In genomic region chr2:168529054-168529833, GRCh38 we compare ENCODE assay signal across 13 cellular contexts.
A peak's percentile ranks its signal among the peaks of the same experiment; 100 is the strongest.
DNase-seq lines count a peak whose midpoint lies in the region; ATAC-seq and TF ChIP-seq lines count a peak whose summit lies in the region.
"Had no signal": no experiment of that assay in that cellular context is flagged by ENCODE, and none has a peak within 500 bp of the region (broad histone marks: within the 10 kb centered on the region; RNA-seq: fewer than 3 reads in every experiment).

No MANE protein-coding gene starts in this region.

- WGBS in mammary epithelial cell (ENCODE audit: low coverage, missing lambda C conversion rate), result 77% methylated on average over 2 of the region's 2 CpGs
- 74 to 86% (median 81%) methylated on average over 2 of the region's 2 CpGs for WGBS in spleen, 5 donors
- 97% methylated on average over 2 of the region's 2 CpGs for whole genome bisulfite sequencing in aorta, 2 donors

- in situ Hi-C loops in mammary epithelial cell (cut with MboI; ENCODE audit: low sequenced_read_pairs in 2 of 2), result no loop called here

- peaks cover 92% of the 10 kb centered on the region for H3K79me2 ChIP-seq in mammary epithelial cell (ENCODE audit: insufficient read depth, low read length)
- H3K79me2 ChIP-seq in parathyroid adenoma, result peaks cover 6% of the 10 kb centered on the region

- peak; percentile 36 for DNase-seq in EL
- DNase-seq in LHCN-M2 (ENCODE audit: low read depth), result peak; percentile 52
- DNase-seq in mammary epithelial cell, result no peak
- DNase-seq in spleen, result no peak
- DNase-seq in DMS 273 treated with DMSO at 0.1 percent for 48 hours (lab: John Stamatoyannopoulos, UW), result no peak
- no peak for DNase-seq in NCI-H2227 (lab: John Stamatoyannopoulos, UW; ENCODE audit: unreplicated experiment)
- no peak for DNase-seq in aorta
- DNase-seq: activated CD4-positive, alpha-beta T cell treated with anti-CD3 and anti-CD28 coated beads for 48 hours; CD8-positive, alpha-beta memory T cell; Karpas-422; NCI-H2081 treated with DMSO at 0.1 percent for 48 hours; substantia nigra had no signal

- H2AFZ ChIP-seq in mammary epithelial cell (ENCODE audit: low read depth, low read length), result no peak overlapping the region
- peak overlapping the region; percentile 47 for H2AFZ ChIP-seq in parathyroid adenoma

- H3K27ac ChIP-seq in mammary epithelial cell (ENCODE audit: insufficient read depth, low read depth, low read length) (peak overlapping the region; percentile 44), parathyroid adenoma (no peak overlapping the region), spleen (no peak overlapping the region), aorta (ENCODE audit: low read depth in 1 of 2, low read length in 2 of 2) (no peak overlapping the region)

- H3K9me3 ChIP-seq in mammary epithelial cell (replicated peaks; ENCODE audit: insufficient read depth, low read length), result no peaks in the 10 kb centered on the region
- H3K9me3 ChIP-seq in parathyroid adenoma (ENCODE audit: control insufficient read depth, low read length), result no peaks in the 10 kb centered on the region
- no peaks in the 10 kb centered on the region for H3K9me3 ChIP-seq in spleen
- H3K9me3 ChIP-seq in aorta (ENCODE audit: control insufficient read depth, low read length), result no peaks in the 10 kb centered on the region

- no peaks in the 10 kb centered on the region for H4K20me1 ChIP-seq in mammary epithelial cell (ENCODE audit: insufficient read depth, low read length)

- TF ChIP-seq CTCF in mammary epithelial cell (conservative IDR thresholded peaks at IDR 0.05 in 1 of 2, IDR thresholded peaks at IDR 0.05 in 1 of 2; ENCODE audit: extremely low read depth in 1 of 2, insufficient read depth in 1 of 2, low read depth in 1 of 2, low read length in 2 of 2) (no peak), parathyroid adenoma (IDR thresholded peaks at IDR 0.05) (no peak), spleen (IDR thresholded peaks at IDR 0.05 in 8 of 11, conservative IDR thresholded peaks at IDR 0.05 in 3 of 11) (no peak)

- no peak overlapping the region for H3K4me3 ChIP-seq in mammary epithelial cell (replicated peaks in 1 of 3; ENCODE audit: insufficient read depth in 1 of 3, low read depth in 2 of 3, low read length in 3 of 3)
- no peak overlapping the region for H3K4me3 ChIP-seq in parathyroid adenoma (ENCODE audit: low read depth, low read length)
- no peak overlapping the region for H3K4me3 ChIP-seq in spleen
- H3K4me3 ChIP-seq in aorta (ENCODE audit: low read length in 2 of 2), result no peak overlapping the region

- no TSS peak for BruUV-seq in mammary epithelial cell (replicated peaks; lab: Mats Ljungman, UMichigan)

- no peak for TF ChIP-seq POLR2A in spleen (IDR thresholded peaks at IDR 0.05)

- H3K27me3 ChIP-seq in mammary epithelial cell (ENCODE audit: insufficient read depth, low read length), result no peaks in the 10 kb centered on the region
- H3K27me3 ChIP-seq in parathyroid adenoma (ENCODE audit: control insufficient read depth, insufficient read depth, low read length), result no peaks in the 10 kb centered on the region
- no peaks in the 10 kb centered on the region for H3K27me3 ChIP-seq in spleen (replicated peaks in 1 of 7)
- no peaks in the 10 kb centered on the region for H3K27me3 ChIP-seq in aorta (ENCODE audit: control insufficient read depth in 1 of 2, insufficient read depth in 2 of 2, low read length in 1 of 2)

- dilution Hi-C loops in mammary epithelial cell (cut with HindIII; ENCODE audit: low sequenced_read_pairs), result no loop called here

- intact Hi-C loops in mammary epithelial cell (cut with micrococcal nuclease), result no loop called here
- intact Hi-C loops in spleen (cut with DNase I; ENCODE audit: low total_unique reads), result no loop called here
- intact Hi-C loops in aorta (cut with DNase I), result no loop called here

- H3K9ac ChIP-seq in mammary epithelial cell (ENCODE audit: insufficient read depth, low read length) (no peak overlapping the region), parathyroid adenoma (no peak overlapping the region)

- no peaks in the 10 kb centered on the region for H3K36me3 ChIP-seq in mammary epithelial cell (ENCODE audit: insufficient read depth, low read length)
- H3K36me3 ChIP-seq in parathyroid adenoma (ENCODE audit: control insufficient read depth, insufficient read depth, low read length), result no peaks in the 10 kb centered on the region
- H3K36me3 ChIP-seq in spleen, result no peaks in the 10 kb centered on the region
- H3K36me3 ChIP-seq in aorta (ENCODE audit: control insufficient read depth in 1 of 2, insufficient read depth in 2 of 2, low read length in 1 of 2), result no peaks in the 10 kb centered on the region

- H3K4me2 ChIP-seq in mammary epithelial cell (ENCODE audit: insufficient read depth, low read depth, low read length) (no peak overlapping the region), parathyroid adenoma (ENCODE audit: low read length) (no peak overlapping the region)

- CTCF ChIA-PET in mammary epithelial cell (lab: Charles Lee; ENCODE audit: low non-redundant PET), result no interaction called here

- H3K4me1 ChIP-seq in mammary epithelial cell (ENCODE audit: insufficient read depth, low read length) (peaks cover 63% of the 10 kb centered on the region), parathyroid adenoma (peaks cover 11% of the 10 kb centered on the region), spleen (peaks cover under 1 to 60% (median 15%) of the 10 kb centered on the region in 6 donors), aorta (ENCODE audit: control insufficient read depth in 1 of 2, insufficient read depth in 2 of 2, low read length in 2 of 2) (peaks cover 0 to 1% of the 10 kb centered on the region in 2 donors)

- ATAC-seq in aorta (ENCODE audit: low FRiP score), result no peak

Comparison
In these comparisons a context has a peak if more than half of its experiments do, and no peak if none do; other contexts are left out.
1. DNase-seq: peak in EL (single experiment) and LHCN-M2 (single experiment); none in mammary epithelial cell (single experiment), spleen (single experiment), DMS 273 treated with DMSO at 0.1 percent for 48 hours (single experiment), NCI-H2227 (single experiment) and aorta (0 of 2).